In genomic region chr5:53479656-53480473, GRCh38 we compare ENCODE assay signal across 8 cellular contexts. TPM values are rescaled to one million over a fixed set of nuclear protein-coding genes. Genes with fewer than 3 reads are reported as not detected.
A peak's percentile ranks its signal among the peaks of the same experiment; 100 is the strongest.
DNase-seq lines count a peak whose midpoint lies in the region; ATAC-seq and TF ChIP-seq lines count a peak whose summit lies in the region.

No MANE protein-coding gene starts in this region.

- H3K36me3 Mint-ChIP-seq in activated naive CD4-positive, alpha-beta T cell treated with anti-CD3 and anti-CD28 coated beads, Interleukin-2, amount 10 ng/mL, durations not matched to agents 7 days and 5 days, result no peaks in the 10 kb centered on the region

- H3K27me3 ChIP-seq in ovary, result no peaks in the 10 kb centered on the region

- no peak overlapping the region for H3K27ac Mint-ChIP-seq in activated naive CD4-positive, alpha-beta T cell treated with anti-CD3 and anti-CD28 coated beads, Interleukin-2, amount 10 ng/mL, durations not matched to agents 7 days and 5 days

- no peak for TF ChIP-seq EP300 in ovary (IDR thresholded peaks at IDR 0.05)

- no peaks in the 10 kb centered on the region for H3K9me3 ChIP-seq in ovary

- peak; percentile 66 for ATAC-seq in Right ventricle myocardium superior (ENCODE audit: poor library complexity)
- no peak for ATAC-seq in HG03378 (IDR thresholded peaks at IDR 0.05; ENCODE audit: unreplicated experiment)
- ATAC-seq in GM18861 (IDR thresholded peaks at IDR 0.05; ENCODE audit: unreplicated experiment), result no peak

- TF ChIP-seq POLR2A in ovary (IDR thresholded peaks at IDR 0.05), result no peak

- H3K4me3 ChIP-seq in GM12864 (ENCODE audit: low read depth, low read length) (peak overlapping the region; percentile 48), ovary (peak overlapping the region; percentile 53)

- H3K4me1 Mint-ChIP-seq in activated naive CD4-positive, alpha-beta T cell treated with anti-CD3 and anti-CD28 coated beads, Interleukin-2, amount 10 ng/mL, durations not matched to agents 7 days and 5 days, result peaks cover 40% of the 10 kb centered on the region

- peak overlapping the region in 1 of 2 donors; percentile 8 for H3K27ac ChIP-seq in ovary

- no peaks in the 10 kb centered on the region for H3K9me3 Mint-ChIP-seq in activated naive CD4-positive, alpha-beta T cell treated with anti-CD3 and anti-CD28 coated beads, Interleukin-2, amount 10 ng/mL, durations not matched to agents 7 days and 5 days

- TF ChIP-seq CTCF in GM12864 (IDR thresholded peaks at IDR 0.05; ENCODE audit: low read depth, low read length, missing control alignments), result no peak
- TF ChIP-seq CTCF in ovary (IDR thresholded peaks at IDR 0.05), result no peak

- H3K4me3 Mint-ChIP-seq in activated naive CD4-positive, alpha-beta T cell treated with anti-CD3 and anti-CD28 coated beads, Interleukin-2, amount 10 ng/mL, durations not matched to agents 7 days and 5 days, result peak overlapping the region; percentile 80

- intact Hi-C loops in Right ventricle myocardium superior (cut with DNase I), result loop anchor here (5.0 kb wide), 2 partner anchors 392 to 737 kb away; no protein-coding TSS in a partner anchor
- intact Hi-C loops in ovary (cut with DNase I), result loop anchor here in 3 of 4 donors (5.0 to 10.0 kb wide), 4 partner anchors 85 to 742 kb away; partner anchors contain the start of gene NDUFS4 (in 1 of the 3)

- WGBS in ovary, 3 donors, result 0% methylated on average over 68 to 79 of the region's 80 CpGs

- peaks cover 2% of the 10 kb centered on the region for H3K4me1 ChIP-seq in ovary (ENCODE audit: insufficient read depth)

- peaks cover 71% of the 10 kb centered on the region for H3K27me3 Mint-ChIP-seq in activated naive CD4-positive, alpha-beta T cell treated with anti-CD3 and anti-CD28 coated beads, Interleukin-2, amount 10 ng/mL, durations not matched to agents 7 days and 5 days

- no peaks in the 10 kb centered on the region for H3K36me3 ChIP-seq in ovary

- CTCF ChIA-PET in activated naive CD4-positive, alpha-beta T cell treated with anti-CD3 and anti-CD28 coated beads, Interleukin-2, amount 10 ng/mL, durations not matched to agents 7 days and 5 days (lab: Charles Lee), result no interaction called here

- no peak for DNase-seq in GM12864 (ENCODE audit: low read depth)
- peak; percentile 52 for DNase-seq in NCI-H2227 (lab: John Stamatoyannopoulos, UW; ENCODE audit: unreplicated experiment)
- peak; percentile 45 for DNase-seq in activated naive CD4-positive, alpha-beta T cell treated with anti-CD3 and anti-CD28 coated beads, Interleukin-2, amount 10 ng/mL, durations not matched to agents 7 days and 5 days
- DNase-seq in Right ventricle myocardium superior, result peak; percentile 82
- peak in 4 of 5 donors; percentile 54 to 73 (median 63) for DNase-seq in ovary
- DNase-seq in occipital lobe (lab: John Stamatoyannopoulos, UW), result no peak

RNA-seq across cellular contexts. Expression of gene FST, which starts 0.6 kb away (rescaled TPM):
- total RNA-seq in Right ventricle myocardium superior (5.8 TPM), ovary (1 to 10 TPM; 1.0 to 9.8 (median 3.4) TPM), occipital lobe (3.0 TPM)
- 1 to 10 TPM; 6.7 to 9.6 TPM for polyA plus RNA-seq in ovary

Comparison
In these comparisons a context has a peak if more than half of its experiments do, and no peak if none do; other contexts are left out.
1. DNase-seq: peak in NCI-H2227 (single experiment), activated naive CD4-positive, alpha-beta T cell treated with anti-CD3 and anti-CD28 coated beads, Interleukin-2, amount 10 ng/mL, durations not matched to agents 7 days and 5 days (single experiment), Right ventricle myocardium superior (single experiment) and ovary (4 of 5); none in GM12864 (single experiment) and occipital lobe (single experiment).